Comparison of ENCODE assay signal across 8 cellular contexts in genomic region chr15:25790003-25790660, GRCh38.
A peak's percentile ranks its signal among the peaks of the same experiment; 100 is the strongest.
DNase-seq lines count a peak whose midpoint lies in the region; ATAC-seq, FAIRE-seq and TF ChIP-seq lines count a peak whose summit lies in the region.

No MANE protein-coding gene starts in this region.

- CTCF ChIA-PET in WTC11 (lab: Charles Lee), result interaction anchor here (1.0 kb wide), 1 partner anchor 143 kb away, joined by 3 read pairs; no protein-coding TSS in a partner anchor

- peaks cover 58% of the 10 kb centered on the region for H3K4me1 Mint-ChIP-seq in WTC11
- no peaks in the 10 kb centered on the region for H3K4me1 Mint-ChIP-seq in endothelial cell (ENCODE audit: unreplicated experiment)

- H3K4me3 ChIP-seq in fibroblast of the aortic adventitia (ENCODE audit: low read depth, low read length), result peak overlapping the region; percentile 44
- H3K4me3 ChIP-seq in skeletal muscle tissue (ENCODE audit: low read length in 3 of 3), result no peak overlapping the region

- POLR2A ChIA-PET in WTC11 (lab: Charles Lee), result interaction anchor here (0.6 kb wide), 2 partner anchors 31 to 338 kb away, joined by 3 to 4 read pairs; no protein-coding TSS in a partner anchor

- H3K36me3 Mint-ChIP-seq in WTC11, result no peaks in the 10 kb centered on the region
- H3K36me3 Mint-ChIP-seq in endothelial cell (ENCODE audit: low read depth, unreplicated experiment), result no peaks in the 10 kb centered on the region

- no peak for TF ChIP-seq CTCF in WTC11 (IDR thresholded peaks at IDR 0.05)
- peak; percentile 30 for TF ChIP-seq CTCF in fibroblast of the aortic adventitia (IDR thresholded peaks at IDR 0.05; ENCODE audit: insufficient read depth, low read length)
- no peak for TF ChIP-seq CTCF in endothelial cell (IDR thresholded peaks at IDR 0.05; ENCODE audit: unreplicated experiment)
- TF ChIP-seq CTCF in GM10266 (IDR thresholded peaks at IDR 0.05; ENCODE audit: control insufficient read depth, insufficient read depth, low read depth, missing control alignments), result no peak

- no peak for FAIRE-seq in GM19239 (lab: Jason Lieb, UNC)

- H3K27ac Mint-ChIP-seq in WTC11 (peak overlapping the region; percentile 86), endothelial cell (ENCODE audit: unreplicated experiment) (no peak overlapping the region)

- DNase-seq in Daoy (ENCODE audit: low read depth), result peak; percentile 63
- no peak for DNase-seq in WTC11 (ENCODE audit: low spot score)
- peak; percentile 93 for DNase-seq in fibroblast of the aortic adventitia (ENCODE audit: low read depth)
- DNase-seq in endothelial cell (ENCODE audit: low spot score), result no peak
- DNase-seq in GM19239 (ENCODE audit: insufficient read length, low spot score), result no peak
- DNase-seq in GM10266 (ENCODE audit: extremely low spot score), result no peak

- H3K9me3 Mint-ChIP-seq in WTC11 (no peaks in the 10 kb centered on the region), endothelial cell (ENCODE audit: unreplicated experiment) (no peaks in the 10 kb centered on the region)

- no peaks in the 10 kb centered on the region for H3K36me3 ChIP-seq in skeletal muscle tissue (ENCODE audit: control insufficient read depth in 3 of 3, insufficient read depth in 3 of 3, low read length in 3 of 3)

- ATAC-seq in WTC11 (peak; percentile 57), GM21528 (IDR thresholded peaks at IDR 0.05; ENCODE audit: low FRiP score, unreplicated experiment) (no peak)

- peak overlapping the region; percentile 56 for H3K27ac ChIP-seq in skeletal muscle tissue (ENCODE audit: low read depth, low read length)

- no peaks in the 10 kb centered on the region for H3K9me3 ChIP-seq in skeletal muscle tissue (ENCODE audit: control insufficient read depth in 3 of 3, low read length in 3 of 3)

- H3K9ac ChIP-seq in skeletal muscle tissue (ENCODE audit: low read depth in 1 of 3, low read length in 3 of 3), result peak overlapping the region in 2 of 3 donors; percentile 12 to 30

- peaks cover 7 to 22% (median 21%) of the 10 kb centered on the region in 3 donors for H3K4me1 ChIP-seq in skeletal muscle tissue (ENCODE audit: control insufficient read depth in 3 of 3, insufficient read depth in 3 of 3, low read length in 3 of 3)

- H3K27me3 ChIP-seq in skeletal muscle tissue (ENCODE audit: control insufficient read depth in 3 of 3, insufficient read depth in 3 of 3, low read length in 3 of 3), result no peaks in the 10 kb centered on the region

- H3K4me3 Mint-ChIP-seq in WTC11 (no peak overlapping the region), endothelial cell (ENCODE audit: unreplicated experiment) (no peak overlapping the region)

- H3K27me3 Mint-ChIP-seq in WTC11 (ENCODE audit: low read depth), result no peaks in the 10 kb centered on the region
- no peaks in the 10 kb centered on the region for H3K27me3 Mint-ChIP-seq in endothelial cell (ENCODE audit: unreplicated experiment)

TF ChIP-seq in WTC11, 78 proteins besides CTCF, POLR2A, EP300 and RAD21:
- no peak for TF ChIP-seq E2F5 (CRISPR knock-in tag; IDR thresholded peaks at IDR 0.05)

Comparison
In these comparisons a context has a peak if more than half of its experiments do, and no peak if none do; other contexts are left out.
1. DNase-seq: peak in Daoy (single experiment) and fibroblast of the aortic adventitia (single experiment); none in WTC11 (single experiment), endothelial cell (single experiment), GM19239 (single experiment) and GM10266 (single experiment).